Comparison of ENCODE assay signal across 28 cellular contexts in the genomic region with DNA sequence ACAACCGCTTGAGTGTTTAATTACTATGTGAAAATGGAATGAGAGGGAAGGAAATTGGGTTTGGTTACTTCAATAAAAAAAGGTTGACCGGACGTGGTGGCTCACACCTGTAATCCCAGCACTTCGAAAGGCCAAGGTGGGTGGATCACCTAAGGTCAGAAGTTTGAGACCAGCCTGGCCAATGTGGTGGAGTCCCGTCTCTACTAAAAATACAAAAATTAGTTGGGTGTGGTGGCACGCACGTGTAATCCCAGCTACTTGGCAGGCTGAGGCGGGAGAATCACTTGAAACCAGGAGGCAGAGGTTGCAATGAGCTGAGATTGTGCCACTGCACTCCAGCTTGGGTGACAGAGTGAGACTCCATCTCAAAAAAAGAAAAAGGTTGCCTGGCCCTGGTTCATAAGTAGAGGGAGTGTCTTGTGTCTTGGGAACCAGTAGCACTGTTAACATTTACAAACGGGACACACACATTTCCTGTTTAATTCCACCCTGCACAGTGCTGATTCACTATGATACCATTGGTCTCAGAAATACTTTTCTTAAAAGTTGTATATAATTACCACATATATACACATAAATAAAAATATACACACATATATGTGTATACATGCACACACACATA. TPM values are rescaled to one million over a fixed set of nuclear protein-coding genes. Genes with fewer than 3 reads are reported as not detected.
DNase-seq lines count a peak whose midpoint lies in the region; ATAC-seq, FAIRE-seq and TF ChIP-seq lines count a peak whose summit lies in the region.
"Had no signal": no experiment of that assay in that cellular context is flagged by ENCODE, and none has a peak within 500 bp of the region (broad histone marks: within the 10 kb centered on the region; RNA-seq: fewer than 3 reads in every experiment).

No MANE protein-coding gene starts in this region.

- no peaks in the 10 kb centered on the region for H3K9me2 ChIP-seq in GM23248 (ENCODE audit: insufficient read depth)

- SMC1A ChIA-PET in GM12878 (lab: Charles Lee; ENCODE audit: uncharacterized antibody, unreplicated experiment): interaction anchor here (0.6 to 8.2 kb wide), 9 partner anchors 9 to 417 kb away, joined by 3 to 134 read pairs (median 16); no protein-coding TSS in a partner anchor

- TF ChIP-seq POLR2A in GM12878 (IDR thresholded peaks at IDR 0.05; ENCODE audit: low read depth, low read length) (no peak), prostate gland (IDR thresholded peaks at IDR 0.05) (no peak)

- no peaks in the 10 kb centered on the region for H3K79me2 ChIP-seq in GM23248 (ENCODE audit: insufficient read depth)
- no peaks in the 10 kb centered on the region for H3K79me2 ChIP-seq in GM12878 (ENCODE audit: control insufficient read depth, insufficient read depth, low read length)
- H3K79me2 ChIP-seq in mammary epithelial cell (ENCODE audit: insufficient read depth, low read length): no peaks in the 10 kb centered on the region

- TF ChIP-seq CTCF in GM12878 (IDR thresholded peaks at IDR 0.05 in 2 of 3, conservative IDR thresholded peaks at IDR 0.05 in 1 of 3; ENCODE audit: control insufficient read depth in 2 of 3, extremely low read depth in 1 of 3, insufficient read depth in 1 of 3, low read depth in 3 of 3, low read length in 3 of 3): no peak
- TF ChIP-seq CTCF in prostate gland (IDR thresholded peaks at IDR 0.05): no peak
- TF ChIP-seq CTCF in mammary epithelial cell (conservative IDR thresholded peaks at IDR 0.05 in 1 of 2, IDR thresholded peaks at IDR 0.05 in 1 of 2; ENCODE audit: extremely low read depth in 1 of 2, insufficient read depth in 1 of 2, low read depth in 1 of 2, low read length in 2 of 2): no peak
- no peak for TF ChIP-seq CTCF in progenitor cell of endocrine pancreas (IDR thresholded peaks at IDR 0.05; ENCODE audit: unreplicated experiment)

- H3K4me3 Mint-ChIP-seq in progenitor cell of endocrine pancreas (ENCODE audit: low read depth): no peak overlapping the region
- H3K4me3 Mint-ChIP-seq: HFFc6 had no signal

- peak; percentile 35 for ATAC-seq in GM12878
- ATAC-seq: A549, K562 had no signal

- H3K27ac ChIP-seq in BLaER1 treated with 17β-estradiol and CSF1 and Interleukin-3, amounts not matched to agents 10 nM and 100 nM: no peak overlapping the region
- H3K27ac ChIP-seq in GM23248 (no peak overlapping the region), GM12878 (ENCODE audit: control insufficient read depth, insufficient read depth) (peak overlapping the region; percentile 39), prostate gland (peak overlapping the region; percentile 87 to 92), mammary epithelial cell (ENCODE audit: insufficient read depth, low read depth, low read length) (no peak overlapping the region)
- H3K27ac ChIP-seq: A549, RWPE1 had no signal

- TF ChIP-seq RAD21 in GM12878 (IDR thresholded peaks at IDR 0.05; ENCODE audit: insufficient read depth, low read depth, low read length): no peak

- no peak overlapping the region for H2AFZ ChIP-seq in GM23248
- peak overlapping the region; percentile 13; the same call in 1 of the 2 replicates for H2AFZ ChIP-seq in GM12878 (ENCODE audit: control insufficient read depth, low read depth, low read length)
- no peak overlapping the region for H2AFZ ChIP-seq in mammary epithelial cell (ENCODE audit: low read depth, low read length)

- no peak overlapping the region for H3K4me3 ChIP-seq in BLaER1 treated with 17β-estradiol and CSF1 and Interleukin-3, amounts not matched to agents 10 nM and 100 nM
- H3K4me3 ChIP-seq in GM23248 (no peak overlapping the region), GM12878 (no peak overlapping the region), prostate gland (no peak overlapping the region), mammary epithelial cell (replicated peaks in 1 of 3; ENCODE audit: insufficient read depth in 1 of 3, low read depth in 2 of 3, low read length in 3 of 3) (no peak overlapping the region)
- H3K4me3 ChIP-seq: A549, HAP-1, K562 had no signal

- H3K4me1 ChIP-seq in BLaER1 treated with 17β-estradiol and CSF1 and Interleukin-3, amounts not matched to agents 10 nM and 100 nM: peaks cover 0 to 74% (median 40%) of the 10 kb centered on the region in 10 experiments; a peak in 15 of 20 replicates
- H3K4me1 ChIP-seq in GM23248 (ENCODE audit: insufficient read depth) (0 out of 2 replicates have a peak, but pooled peaks cover 4% of the 10 kb centered on the region), GM12878 (ENCODE audit: control insufficient read depth, insufficient read depth, low read length) (peaks cover 62% of the 10 kb centered on the region), prostate gland (replicated peaks) (peaks cover 31% of the 10 kb centered on the region), mammary epithelial cell (ENCODE audit: insufficient read depth, low read length) (peaks cover 7% of the 10 kb centered on the region)
- H3K4me1 ChIP-seq: HAP-1 had no signal

- peaks cover 0 to 15% (median 7%) of the 10 kb centered on the region in 11 experiments; a peak in 7 of 22 replicates for H3K9me3 ChIP-seq in BLaER1 treated with 17β-estradiol and CSF1 and Interleukin-3, amounts not matched to agents 10 nM and 100 nM (replicated peaks in 1 of 11)
- H3K9me3 ChIP-seq in GM23248 (ENCODE audit: low read depth): no peaks in the 10 kb centered on the region
- H3K9me3 ChIP-seq in GM12878 (replicated peaks; ENCODE audit: control insufficient read depth, insufficient read depth, low read length): no peaks in the 10 kb centered on the region; the same call in 1 of the 3 replicates
- no peaks in the 10 kb centered on the region for H3K9me3 ChIP-seq in prostate gland
- no peaks in the 10 kb centered on the region for H3K9me3 ChIP-seq in mammary epithelial cell (replicated peaks; ENCODE audit: insufficient read depth, low read length)
- H3K9me3 ChIP-seq: A549, HAP-1 had no signal

- no peak for TF ChIP-seq EP300 in GM12878 (IDR thresholded peaks at IDR 0.05; ENCODE audit: borderline replicate concordance in 1 of 2, control insufficient read depth in 1 of 2, low read depth in 2 of 2, low read length in 2 of 2)

- RAD21 ChIA-PET in GM12878 (lab: Charles Lee; ENCODE audit: unreplicated experiment): interaction anchor here (1.2 to 6.2 kb wide), 10 partner anchors 9 to 80 kb away, joined by 3 to 58 read pairs (median 11); no protein-coding TSS in a partner anchor

- H3K27me3 Mint-ChIP-seq in progenitor cell of endocrine pancreas: peaks cover 23% of the 10 kb centered on the region

- 49 to 53% methylated on average over 9 of the region's 9 CpGs for WGBS in GM23248 (ENCODE audit: low coverage in 1 of 2, low lambda C conversion rate in 2 of 2, missing lambda C conversion rate in 2 of 2), 2 experiments
- 2% methylated on average over 9 of the region's 9 CpGs for WGBS in GM12878 (ENCODE audit: insufficient coverage, insufficient replicate concordance, low lambda C conversion rate, missing lambda C conversion rate)
- WGBS in prostate gland: 74% methylated on average over 9 of the region's 9 CpGs
- 89% methylated on average over 9 of the region's 9 CpGs for WGBS in mammary epithelial cell (ENCODE audit: low coverage, missing lambda C conversion rate)

- peak overlapping the region in 9 of 11 experiments; percentile 18 to 65 (median 62); a peak in 17 of 22 replicates for H3K4me2 ChIP-seq in BLaER1 treated with 17β-estradiol and CSF1 and Interleukin-3, amounts not matched to agents 10 nM and 100 nM
- H3K4me2 ChIP-seq in GM23248 (ENCODE audit: unreplicated experiment): no peak overlapping the region
- no peak overlapping the region for H3K4me2 ChIP-seq in GM12878 (ENCODE audit: control insufficient read depth, insufficient read depth)
- no peak overlapping the region for H3K4me2 ChIP-seq in mammary epithelial cell (ENCODE audit: insufficient read depth, low read depth, low read length)
- H3K4me2 ChIP-seq: A549 had no signal

- intact Hi-C loops in GM12878 (cut with micrococcal nuclease; ENCODE audit: unreplicated experiment): no loop called here
- intact Hi-C loops in prostate gland (cut with DNase I): loop anchor here (10.0 kb wide), 1 partner anchor 507 kb away; no protein-coding TSS in a partner anchor
- intact Hi-C loops in mammary epithelial cell (cut with micrococcal nuclease): loop anchor here (10.0 kb wide), 1 partner anchor 197 kb away; no protein-coding TSS in a partner anchor

- POLR2A ChIA-PET in GM12878 (lab: Charles Lee): interaction anchor here (0.8 to 4.6 kb wide), 5 partner anchors 11 to 123 kb away, joined by 3 to 37 read pairs (median 3); no protein-coding TSS in a partner anchor

- H3K36me3 Mint-ChIP-seq in progenitor cell of endocrine pancreas (ENCODE audit: insufficient read depth): no peaks in the 10 kb centered on the region

- in situ Hi-C loops in GM23248 (cut with MboI): loop anchor here (10.0 kb wide), 1 partner anchor 417 kb away; no protein-coding TSS in a partner anchor
- in situ Hi-C loops in GM12878 (cut with MboI): loop anchor here (25.0 kb wide), 1 partner anchor 1730 kb away; no protein-coding TSS in a partner anchor
- in situ Hi-C loops in mammary epithelial cell (cut with MboI; ENCODE audit: low sequenced_read_pairs in 2 of 2): loop anchor here in 1 of 2 donors (10.0 kb wide), 1 partner anchor 427 kb away; no protein-coding TSS in a partner anchor

- peaks cover 2% of the 10 kb centered on the region for H3K4me1 Mint-ChIP-seq in progenitor cell of endocrine pancreas (ENCODE audit: low read depth)

- peaks cover 4% of the 10 kb centered on the region for H3K9me3 Mint-ChIP-seq in progenitor cell of endocrine pancreas (ENCODE audit: low read depth)
- H3K9me3 Mint-ChIP-seq: HFFc6 had no signal

- no peaks in the 10 kb centered on the region for H3F3A ChIP-seq in GM23248 (ENCODE audit: insufficient read depth)

- H3K9ac ChIP-seq in BLaER1 treated with 17β-estradiol and CSF1 and Interleukin-3, amounts not matched to agents 10 nM and 100 nM: no peak overlapping the region
- H3K9ac ChIP-seq in GM23248 (no peak overlapping the region), GM12878 (ENCODE audit: control insufficient read depth, insufficient read depth, low read length) (no peak overlapping the region), mammary epithelial cell (ENCODE audit: insufficient read depth, low read length) (no peak overlapping the region)

- dilution Hi-C loops in mammary epithelial cell (cut with HindIII; ENCODE audit: low sequenced_read_pairs): loop anchor here (25.0 kb wide), 1 partner anchor 370 kb away; a partner anchor contains a TSS

- no peaks in the 10 kb centered on the region for H3K36me3 ChIP-seq in BLaER1 treated with 17β-estradiol and CSF1 and Interleukin-3, amounts not matched to agents 10 nM and 100 nM
- H3K36me3 ChIP-seq in GM23248 (ENCODE audit: low read depth): no peaks in the 10 kb centered on the region
- peaks cover 0 to 3% of the 10 kb centered on the region in 2 experiments; a peak in 1 of 4 replicates for H3K36me3 ChIP-seq in GM12878 (ENCODE audit: control insufficient read depth in 2 of 2, insufficient read depth in 2 of 2, low read length in 1 of 2)
- no peaks in the 10 kb centered on the region for H3K36me3 ChIP-seq in prostate gland
- H3K36me3 ChIP-seq in mammary epithelial cell (ENCODE audit: insufficient read depth, low read length): no peaks in the 10 kb centered on the region
- H3K36me3 ChIP-seq: HAP-1 had no signal

- no peaks in the 10 kb centered on the region for H3K27me3 ChIP-seq in BLaER1 treated with 17β-estradiol and CSF1 and Interleukin-3, amounts not matched to agents 10 nM and 100 nM
- H3K27me3 ChIP-seq in GM23248 (replicated peaks; ENCODE audit: insufficient read depth): no peaks in the 10 kb centered on the region
- no peaks in the 10 kb centered on the region for H3K27me3 ChIP-seq in GM12878 (replicated peaks in 1 of 2; ENCODE audit: control insufficient read depth in 2 of 2, insufficient read depth in 2 of 2, low read length in 1 of 2)
- H3K27me3 ChIP-seq in prostate gland (replicated peaks; ENCODE audit: insufficient read depth): no peaks in the 10 kb centered on the region
- no peaks in the 10 kb centered on the region for H3K27me3 ChIP-seq in mammary epithelial cell (ENCODE audit: insufficient read depth, low read length)

- CTCF ChIA-PET in GM12878 (lab: Yijun Ruan, JAX): interaction anchor here (0.6 to 5.7 kb wide), 7 partner anchors 9 to 410 kb away, joined by 3 to 67 read pairs (median 4); no protein-coding TSS in a partner anchor
- CTCF ChIA-PET in mammary epithelial cell (lab: Charles Lee; ENCODE audit: low non-redundant PET): no interaction called here

- BruUV-seq in GM12878 (replicated peaks; lab: Mats Ljungman, UMichigan) (no TSS peak), mammary epithelial cell (replicated peaks; lab: Mats Ljungman, UMichigan) (no TSS peak)

- no peak overlapping the region for H3K27ac Mint-ChIP-seq in progenitor cell of endocrine pancreas
- H3K27ac Mint-ChIP-seq: HFFc6 had no signal

- FAIRE-seq in GM12878 (lab: Jason Lieb, UNC): no peak
- FAIRE-seq: A549, HepG2, K562 had no signal

- DNase-seq in GM23248 (peak; percentile 34), GM12878 (ENCODE audit: low read depth, low spot score) (no peak), prostate gland (ENCODE audit: low spot score) (peak; percentile 51), mammary epithelial cell (no peak), progenitor cell of endocrine pancreas (ENCODE audit: low spot score, unreplicated experiment) (no peak), AG08395 (ENCODE audit: low spot score) (no peak), SW 1271 (lab: John Stamatoyannopoulos, UW) (no peak)
- DNase-seq: Calu3, DMS79 treated with DMSO at 0.1 percent for 48 hours, GOT3, HFFc6, Kasumi-1, NCI-H1092 treated with DMSO at 0.1 percent for 48 hours, NCI-H1436, NCI-H1930, NCI-H2107, NCI-H446, NCI-H524 treated with DMSO at 0.1 percent for 48 hours, NCI-H774, SHP77 had no signal

- H4K20me1 ChIP-seq in BLaER1 treated with 17β-estradiol and CSF1 and Interleukin-3, amounts not matched to agents 10 nM and 100 nM: no peaks in the 10 kb centered on the region
- no peaks in the 10 kb centered on the region for H4K20me1 ChIP-seq in GM23248 (ENCODE audit: insufficient read depth)
- H4K20me1 ChIP-seq in GM12878 (ENCODE audit: control insufficient read depth, insufficient read depth): no peaks in the 10 kb centered on the region
- H4K20me1 ChIP-seq in mammary epithelial cell (ENCODE audit: insufficient read depth, low read length): no peaks in the 10 kb centered on the region

RNA-seq across cellular contexts. Expression of a gene that starts 27.6 kb away (rescaled TPM):
- total RNA-seq in GM23248 (2014; rRNA removed; shearing (Covaris generic)): 0.51 TPM in 1 of 2 replicates, not detected in the other
- 0.28 TPM in 1 of 2 replicates, not detected in the other for polyA plus RNA-seq in GM23248 (2016; fragmentation: Nextera tagmentation; extraction: Ambion mirVana)
- total RNA-seq in GM12878 (2013; cell fraction: nucleolus; rRNA removed): 1.1 and 3.7 TPM in 2 replicates
- 8.2 and 19.4 TPM in 2 replicates for total RNA-seq in GM12878 (2014; rRNA removed)
- total RNA-seq in GM12878 (2014; rRNA removed; fragmentation: Illumina TruSeq; extraction: Trizol): 2.7 and 3.4 TPM in 2 replicates
- 9.6 and 11.2 TPM in 2 replicates for total RNA-seq in GM12878 (2021)
- 4.2 TPM for polyA plus RNA-seq in GM12878 (2011; ENCODE audit: low read depth)
- 3.4 and 3.7 TPM in 2 replicates for polyA plus RNA-seq in GM12878 (2011; rRNA removed)
- polyA plus RNA-seq in GM12878 (2011; cell fraction: cytosol; rRNA removed): 3.6 TPM in 2 replicates
- polyA plus RNA-seq in GM12878 (2011; cell fraction: nucleus; rRNA removed): 2.7 and 3.7 TPM in 2 replicates
- 5.2 and 6.4 TPM in 2 replicates for polyA plus RNA-seq in GM12878 (2012)
- 1.1 and 2.8 TPM in 2 replicates for polyA plus RNA-seq in GM12878 (2014; fragmentation: Illumina TruSeq; extraction: Trizol)
- 1 to 10 TPM in 1 of 2 experiments, under 1 TPM in 1; 0.90 to 3.3 TPM for polyA plus RNA-seq in GM12878 (2014; fragmentation: Nextera tagmentation; extraction: Ambion mirVana)
- 14.3 and 15.2 TPM in 2 replicates for polyA plus RNA-seq in GM12878 (2014; rRNA removed)
- 10 to 100 TPM; 14.7 to 18.6 TPM for polyA plus RNA-seq in GM12878 (2016; fragmentation: Nextera tagmentation; extraction: Ambion mirVana)
- 1.0 and 2.1 TPM in 2 replicates for polyA minus RNA-seq in GM12878 (2011; rRNA and poly(A)+ RNA removed)
- polyA minus RNA-seq in GM12878 (2011; cell fraction: cytosol; rRNA and poly(A)+ RNA removed): 3.0 TPM in 1 of 2 replicates, not detected in the other
- polyA minus RNA-seq in GM12878 (2011; cell fraction: nucleus; rRNA and poly(A)+ RNA removed): 1.1 and 1.6 TPM in 2 replicates
- total RNA-seq in prostate gland: not detected
- not detected for total RNA-seq in mammary epithelial cell
- not detected for polyA plus RNA-seq in mammary epithelial cell
- not detected for polyA minus RNA-seq in mammary epithelial cell
- total RNA-seq in progenitor cell of endocrine pancreas: not detected in 2 replicates
- total RNA-seq: Calu3, HT1080, K562, M059J had no signal
- polyA plus RNA-seq: A549, K562 had no signal

Comparison
In these comparisons a context has a peak if more than half of its experiments do, and no peak if none do; other contexts are left out.
1. H3K27ac ChIP-seq: peak in GM12878 (single experiment) and prostate gland (2 of 2); none in BLaER1 treated with 17β-estradiol and CSF1 and Interleukin-3, amounts not matched to agents 10 nM and 100 nM (0 of 11), GM23248 (single experiment) and mammary epithelial cell (single experiment).
2. H3K4me2 ChIP-seq: peak in BLaER1 treated with 17β-estradiol and CSF1 and Interleukin-3, amounts not matched to agents 10 nM and 100 nM (9 of 11); none in GM23248 (single experiment), GM12878 (single experiment) and mammary epithelial cell (single experiment).
3. DNase-seq: peak in GM23248 (single experiment) and prostate gland (single experiment); none in GM12878 (single experiment), mammary epithelial cell (single experiment), progenitor cell of endocrine pancreas (single experiment), AG08395 (single experiment) and SW 1271 (0 of 2).